In genomic region chr7:76397409-76398183, GRCh38 we compare ENCODE assay signal across 1 cellular context.
A peak's percentile ranks its signal among the peaks of the same experiment; 100 is the strongest.
TF ChIP-seq lines count a peak whose summit lies in the region.

No MANE protein-coding gene starts in this region.

TF ChIP-seq in HEK293, 187 proteins besides CTCF, POLR2A, EP300 and RAD21 (continued from another document and continues in another):
- TF ChIP-seq KLF10 (tag by site-specific recombination; IDR thresholded peaks at IDR 0.05) (no peak), ZNF148 (tag by site-specific recombination; IDR thresholded peaks at IDR 0.05; ENCODE audit: borderline replicate concordance) (no peak), ZFP3 (tag by site-specific recombination; IDR thresholded peaks at IDR 0.05; ENCODE audit: low read depth) (no peak), HIC1 (tag by site-specific recombination; IDR thresholded peaks at IDR 0.05) (peak; percentile 69), ZNF26 (tag by site-specific recombination; IDR thresholded peaks at IDR 0.05) (no peak), ZNF37A (tag by site-specific recombination; IDR thresholded peaks at IDR 0.05) (no peak), ZNF292 (tag by site-specific recombination; IDR thresholded peaks at IDR 0.05; ENCODE audit: borderline replicate concordance, low read depth) (no peak), ZNF561 (tag by site-specific recombination; IDR thresholded peaks at IDR 0.05; ENCODE audit: borderline replicate concordance) (peak; percentile 29; the same call in 1 of the 2 replicates), PBX3 (CRISPR knock-in tag; IDR thresholded peaks at IDR 0.05) (no peak), ZBTB8A (tag by site-specific recombination; IDR thresholded peaks at IDR 0.05) (no peak), ZNF175 (tag by site-specific recombination; IDR thresholded peaks at IDR 0.05) (no peak), IKZF3 (tag by site-specific recombination; IDR thresholded peaks at IDR 0.05) (no peak), ZNF692 (tag by site-specific recombination; IDR thresholded peaks at IDR 0.05) (no peak), ZSCAN16 (tag by site-specific recombination; IDR thresholded peaks at IDR 0.05) (no peak), TRIM28 (IDR thresholded peaks at IDR 0.05; ENCODE audit: borderline replicate concordance, low read length) (no peak), SP2 (tag by site-specific recombination; IDR thresholded peaks at IDR 0.05) (peak; percentile 51), ZNF341 (tag by site-specific recombination; IDR thresholded peaks at IDR 0.05; ENCODE audit: low read depth) (no peak), ZNF239 (tag by site-specific recombination; IDR thresholded peaks at IDR 0.05) (no peak), ZNF747 (tag by site-specific recombination; IDR thresholded peaks at IDR 0.05) (no peak), ZNF146 (tag by site-specific recombination; IDR thresholded peaks at IDR 0.05) (no peak), REPIN1 (tag by site-specific recombination; IDR thresholded peaks at IDR 0.05; ENCODE audit: low read depth) (no peak), ZNF660 (tag by site-specific recombination; IDR thresholded peaks at IDR 0.05) (no peak), ZNF169 (tag by site-specific recombination; IDR thresholded peaks at IDR 0.05) (no peak), MYNN (tag by site-specific recombination; IDR thresholded peaks at IDR 0.05; ENCODE audit: borderline replicate concordance) (no peak), ZNF362 (tag by site-specific recombination; IDR thresholded peaks at IDR 0.05) (no peak), PATZ1 (tag by site-specific recombination; IDR thresholded peaks at IDR 0.05) (peak; percentile 53), ZNF223 (tag by site-specific recombination; IDR thresholded peaks at IDR 0.05) (no peak), ZNF776 (tag by site-specific recombination; IDR thresholded peaks at IDR 0.05; ENCODE audit: borderline replicate concordance) (no peak), INSM2 (tag by site-specific recombination; IDR thresholded peaks at IDR 0.05) (no peak), ZNF670 (tag by site-specific recombination; IDR thresholded peaks at IDR 0.05; ENCODE audit: low read depth) (no peak), ZNF350 (tag by site-specific recombination; IDR thresholded peaks at IDR 0.05) (no peak), ZNF501 (tag by site-specific recombination; IDR thresholded peaks at IDR 0.05) (0 out of 2 replicates have a peak, but pooled peaks have one; percentile 44), ZNF140 (tag by site-specific recombination; IDR thresholded peaks at IDR 0.05) (no peak), ZNF544 (tag by site-specific recombination; IDR thresholded peaks at IDR 0.05) (no peak), ZBTB49 (tag by site-specific recombination; IDR thresholded peaks at IDR 0.05; ENCODE audit: low read depth) (no peak), ZBTB20 (tag by site-specific recombination; IDR thresholded peaks at IDR 0.05) (no peak), ZNF629 (tag by site-specific recombination; IDR thresholded peaks at IDR 0.05) (peak; percentile 42; the same call in 1 of the 2 replicates), ZNF664 (tag by site-specific recombination; IDR thresholded peaks at IDR 0.05) (no peak), PRDM10 (tag by site-specific recombination; IDR thresholded peaks at IDR 0.05) (no peak), KLF8 (tag by site-specific recombination; IDR thresholded peaks at IDR 0.05) (no peak), YY2 (tag by site-specific recombination; IDR thresholded peaks at IDR 0.05) (0 out of 2 replicates have a peak, but pooled peaks have one; percentile 31), ZNF157 (tag by site-specific recombination; IDR thresholded peaks at IDR 0.05) (no peak), ZNF610 (tag by site-specific recombination; IDR thresholded peaks at IDR 0.05; ENCODE audit: borderline replicate concordance) (no peak), SALL2 (tag by site-specific recombination; IDR thresholded peaks at IDR 0.05; ENCODE audit: borderline replicate concordance) (no peak)
